18 cellular contexts compared by ENCODE assay signal in genomic region chr1:231694465-231695077, GRCh38.
DNase-seq lines count a peak whose midpoint lies in the region; ATAC-seq and TF ChIP-seq lines count a peak whose summit lies in the region.
"Had no signal": no experiment of that assay in that cellular context is flagged by ENCODE, and none has a peak within 500 bp of the region (broad histone marks: within the 10 kb centered on the region; RNA-seq: fewer than 3 reads in every experiment).

No MANE protein-coding gene starts in this region.

- no peaks in the 10 kb centered on the region for H3K27me3 ChIP-seq in dorsolateral prefrontal cortex
- H3K27me3 ChIP-seq: brain microvascular endothelial cell had no signal

- H3K9me3 ChIP-seq in T-helper 17 cell (ENCODE audit: control insufficient read depth, low read length, poor library complexity, severe bottlenecking) (no peaks in the 10 kb centered on the region), mucosa of descending colon (no peaks in the 10 kb centered on the region)

- DNase-seq in CD14-positive monocyte (ENCODE audit: low spot score) (no peak), T-helper 17 cell (no peak), dorsolateral prefrontal cortex (peak in 2 of 10 donors; percentile 4 to 45), mucosa of descending colon (no peak), SKM-1 (lab: John Stamatoyannopoulos, UW; ENCODE audit: unreplicated experiment) (no peak)
- DNase-seq in stimulated activated CD4-positive, alpha-beta T cell treated with anti-CD3 and anti-CD28 coated beads, Interleukin-4, amount 100 ng/mL, for 1 hour = no peak
- no peak for DNase-seq in T-helper 2 cell treated with Interferon-gamma antibody and Interleukin-4, amounts not matched to agents 5 μg/mL and 100 μg/mL, for 36 hours (ENCODE audit: low spot score)
- DNase-seq: activated CD4-positive, alpha-beta T cell treated with anti-CD3 and anti-CD28 coated beads for 4 hours; activated naive CD8-positive, alpha-beta T cell treated with anti-CD3 and anti-CD28 coated beads, Interleukin-2, amount 10 ng/mL, durations not matched to agents 7 days and 5 days; brain microvascular endothelial cell; erythroblast; Karpas-422; occipital lobe; retina; T-helper 9 cell had no signal

- intact Hi-C loops in CD14-positive monocyte (cut with micrococcal nuclease) (no loop called here), dorsolateral prefrontal cortex (cut with DNase I) (loop anchor here (5.0 to 10.0 kb wide), 3 partner anchors 52 to 330 kb away; partner anchors contain the start of gene DISC1 (in 1 of the 2)), mucosa of descending colon (cut with DNase I, micrococcal nuclease) (no loop called here)

- peaks cover 45 to 49% of the 10 kb centered on the region in 2 donors for H3K36me3 Mint-ChIP-seq in CD14-positive monocyte
- H3K36me3 Mint-ChIP-seq in T-helper 17 cell (ENCODE audit: low read depth) = peaks cover 13% of the 10 kb centered on the region
- no peaks in the 10 kb centered on the region for H3K36me3 Mint-ChIP-seq in T-helper 2 cell treated with Interferon-gamma antibody and Interleukin-4, amounts not matched to agents 5 μg/mL and 100 μg/mL, for 36 hours (ENCODE audit: low read depth)

- H3K4me1 Mint-ChIP-seq in CD14-positive monocyte = peaks cover 28% of the 10 kb centered on the region
- H3K4me1 Mint-ChIP-seq in T-helper 17 cell = peaks cover 23% of the 10 kb centered on the region
- H3K4me1 Mint-ChIP-seq in T-helper 2 cell treated with Interferon-gamma antibody and Interleukin-4, amounts not matched to agents 5 μg/mL and 100 μg/mL, for 36 hours (ENCODE audit: low read depth) = peaks cover 2% of the 10 kb centered on the region

- TF ChIP-seq CTCF in CD14-positive monocyte (IDR thresholded peaks at IDR 0.05) (no peak), dorsolateral prefrontal cortex (IDR thresholded peaks at IDR 0.05 in 54 of 56, conservative IDR thresholded peaks at IDR 0.05 in 2 of 56; ENCODE audit: low read depth in 1 of 56, partially characterized antibody in 56 of 56) (no peak), mucosa of descending colon (IDR thresholded peaks at IDR 0.05) (no peak)

- H3K4me3 Mint-ChIP-seq in CD14-positive monocyte = peak overlapping the region in 1 of 2 donors; percentile 32
- no peak overlapping the region for H3K4me3 Mint-ChIP-seq in T-helper 17 cell
- H3K4me3 Mint-ChIP-seq in T-helper 2 cell treated with Interferon-gamma antibody and Interleukin-4, amounts not matched to agents 5 μg/mL and 100 μg/mL, for 36 hours = no peak overlapping the region
- H3K4me3 Mint-ChIP-seq: activated naive CD8-positive, alpha-beta T cell treated with anti-CD3 and anti-CD28 coated beads, Interleukin-2, amount 10 ng/mL, durations not matched to agents 7 days and 5 days; stimulated activated memory B cell treated with anti-CD40 and anti-IgM and Interleukin-4, amounts not matched to agents 10 μg/mL and 1 μg/mL and 100 μg/mL, for 72 hours had no signal

- H3K4me1 ChIP-seq in mucosa of descending colon (ENCODE audit: low read depth) = peaks cover under 1% of the 10 kb centered on the region

- H3K27me3 Mint-ChIP-seq in CD14-positive monocyte (ENCODE audit: low read depth in 3 of 3) (peaks cover 0 to 4% (median 0%) of the 10 kb centered on the region in 3 donors), T-helper 17 cell (no peaks in the 10 kb centered on the region)
- H3K27me3 Mint-ChIP-seq in T-helper 2 cell treated with Interferon-gamma antibody and Interleukin-4, amounts not matched to agents 5 μg/mL and 100 μg/mL, for 36 hours (ENCODE audit: low read depth) = no peaks in the 10 kb centered on the region
- H3K27me3 Mint-ChIP-seq: activated naive CD8-positive, alpha-beta T cell treated with anti-CD3 and anti-CD28 coated beads, Interleukin-2, amount 10 ng/mL, durations not matched to agents 7 days and 5 days had no signal

- ATAC-seq in T-helper 17 cell (no peak), mucosa of descending colon (peak; percentile 7), GM21367 (IDR thresholded peaks at IDR 0.05; ENCODE audit: unreplicated experiment) (no peak)
- ATAC-seq: stimulated activated memory B cell treated with anti-CD40 and anti-IgM and Interleukin-4, amounts not matched to agents 10 μg/mL and 1 μg/mL and 100 μg/mL, for 72 hours had no signal

- H3K27ac ChIP-seq in dorsolateral prefrontal cortex = peak overlapping the region in 53 of 59 donors; percentile 0 to 88 (median 62)
- H3K27ac ChIP-seq: brain microvascular endothelial cell had no signal

- H3K4me3 ChIP-seq in dorsolateral prefrontal cortex (peak overlapping the region in 22 of 59 donors; percentile 1 to 48 (median 18)), mucosa of descending colon (no peak overlapping the region)
- H3K4me3 ChIP-seq: lung had no signal

- no peaks in the 10 kb centered on the region for H3K9me3 Mint-ChIP-seq in CD14-positive monocyte
- H3K9me3 Mint-ChIP-seq in T-helper 2 cell treated with Interferon-gamma antibody and Interleukin-4, amounts not matched to agents 5 μg/mL and 100 μg/mL, for 36 hours = no peaks in the 10 kb centered on the region
- H3K9me3 Mint-ChIP-seq: activated naive CD8-positive, alpha-beta T cell treated with anti-CD3 and anti-CD28 coated beads, Interleukin-2, amount 10 ng/mL, durations not matched to agents 7 days and 5 days; stimulated activated memory B cell treated with anti-CD40 and anti-IgM and Interleukin-4, amounts not matched to agents 10 μg/mL and 1 μg/mL and 100 μg/mL, for 72 hours had no signal

- peak overlapping the region in 4 of 7 donors; percentile 32 to 76 (median 66) for H3K27ac Mint-ChIP-seq in CD14-positive monocyte
- H3K27ac Mint-ChIP-seq in T-helper 17 cell = peak overlapping the region; percentile 32
- no peak overlapping the region for H3K27ac Mint-ChIP-seq in T-helper 2 cell treated with Interferon-gamma antibody and Interleukin-4, amounts not matched to agents 5 μg/mL and 100 μg/mL, for 36 hours
- H3K27ac Mint-ChIP-seq: activated naive CD8-positive, alpha-beta T cell treated with anti-CD3 and anti-CD28 coated beads, Interleukin-2, amount 10 ng/mL, durations not matched to agents 7 days and 5 days; stimulated activated memory B cell treated with anti-CD40 and anti-IgM and Interleukin-4, amounts not matched to agents 10 μg/mL and 1 μg/mL and 100 μg/mL, for 72 hours had no signal

- no peaks in the 10 kb centered on the region for H3K36me3 ChIP-seq in mucosa of descending colon (ENCODE audit: low read depth)
- H3K36me3 ChIP-seq: brain microvascular endothelial cell had no signal

Comparison
In these comparisons a context has a peak if more than half of its experiments do, and no peak if none do; other contexts are left out.
1. intact Hi-C loops: an anchor here in dorsolateral prefrontal cortex (5.0 to 10.0 kb wide); none called in CD14-positive monocyte and mucosa of descending colon.